14 cellular contexts compared by ENCODE assay signal in genomic region chr11:10489444-10489785, GRCh38. TPM values are rescaled to one million over a fixed set of nuclear protein-coding genes. Genes with fewer than 3 reads are reported as not detected.
DNase-seq lines count a peak whose midpoint lies in the region; ATAC-seq lines count a peak whose summit lies in the region.
"Had no signal": no experiment of that assay in that cellular context is flagged by ENCODE, and none has a peak within 500 bp of the region (broad histone marks: within the 10 kb centered on the region; RNA-seq: fewer than 3 reads in every experiment).

No MANE protein-coding gene starts in this region.

- peaks cover 19% of the 10 kb centered on the region for H3K4me1 ChIP-seq in SJCRH30

- POLR2A ChIA-PET in activated CD4-positive, alpha-beta T cell treated with anti-CD3 and anti-CD28 coated beads for 36 hours (lab: Charles Lee) = no interaction called here

- H3K27ac ChIP-seq in temporal lobe (ENCODE audit: low read depth, low read length) (peak overlapping the region; percentile 98), SJCRH30 (no peak overlapping the region)
- H3K27ac ChIP-seq: KMS-11 had no signal

- no peaks in the 10 kb centered on the region for H3K9me3 Mint-ChIP-seq in activated CD4-positive, alpha-beta T cell treated with anti-CD3 and anti-CD28 coated beads for 36 hours (ENCODE audit: low read depth)
- no peaks in the 10 kb centered on the region for H3K9me3 Mint-ChIP-seq in activated naive CD8-positive, alpha-beta T cell (ENCODE audit: low read depth)

- H3K9me3 ChIP-seq in SJCRH30 (replicated peaks) = 0 out of 2 replicates have a peak, but pooled peaks cover 4% of the 10 kb centered on the region

- H3K36me3 Mint-ChIP-seq in activated CD4-positive, alpha-beta T cell treated with anti-CD3 and anti-CD28 coated beads for 36 hours (ENCODE audit: low read depth) = peaks cover 30% of the 10 kb centered on the region
- H3K36me3 Mint-ChIP-seq in activated naive CD8-positive, alpha-beta T cell = peaks cover 12% of the 10 kb centered on the region

- peaks cover 39% of the 10 kb centered on the region for H3K36me3 ChIP-seq in SJCRH30

- peaks cover 24% of the 10 kb centered on the region for H3K4me1 Mint-ChIP-seq in activated CD4-positive, alpha-beta T cell treated with anti-CD3 and anti-CD28 coated beads for 36 hours
- peaks cover 13% of the 10 kb centered on the region for H3K4me1 Mint-ChIP-seq in activated naive CD8-positive, alpha-beta T cell (ENCODE audit: low read depth)

- no peaks in the 10 kb centered on the region for H3K27me3 Mint-ChIP-seq in activated CD4-positive, alpha-beta T cell treated with anti-CD3 and anti-CD28 coated beads for 36 hours
- H3K27me3 Mint-ChIP-seq in activated naive CD8-positive, alpha-beta T cell = no peaks in the 10 kb centered on the region

- H3K4me3 ChIP-seq in SJCRH30 = no peak overlapping the region

- H3K27me3 ChIP-seq in SJCRH30 = no peaks in the 10 kb centered on the region

- intact Hi-C loops in activated CD4-positive, alpha-beta T cell treated with anti-CD3 and anti-CD28 coated beads for 36 hours (cut with DNase I, micrococcal nuclease) = no loop called here

- CTCF ChIA-PET in activated CD4-positive, alpha-beta T cell treated with anti-CD3 and anti-CD28 coated beads for 36 hours (lab: Charles Lee) = interaction anchor here (0.6 to 1.9 kb wide), 4 partner anchors 18 to 196 kb away, joined by 3 to 5 read pairs (median 4); no protein-coding TSS in a partner anchor

- peak overlapping the region; percentile 74 for H3K27ac Mint-ChIP-seq in activated CD4-positive, alpha-beta T cell treated with anti-CD3 and anti-CD28 coated beads for 36 hours
- peak overlapping the region; percentile 78 for H3K27ac Mint-ChIP-seq in activated naive CD8-positive, alpha-beta T cell

- ATAC-seq in activated CD4-positive, alpha-beta T cell treated with anti-CD3 and anti-CD28 coated beads for 36 hours = no peak

- no peak overlapping the region for H3K4me3 Mint-ChIP-seq in activated CD4-positive, alpha-beta T cell treated with anti-CD3 and anti-CD28 coated beads for 36 hours
- no peak overlapping the region for H3K4me3 Mint-ChIP-seq in activated naive CD8-positive, alpha-beta T cell

- no peak for DNase-seq in activated CD4-positive, alpha-beta T cell treated with anti-CD3 and anti-CD28 coated beads for 36 hours
- DNase-seq in activated CD4-positive, alpha-beta T cell treated with anti-CD3 and anti-CD28 coated beads, Interleukin-2, amount 50 U/mL, for 1 hour = no peak
- peak; percentile 17 for DNase-seq in kidney tubule cell (ENCODE audit: low spot score)
- no peak for DNase-seq in AML-193 (lab: John Stamatoyannopoulos, UW)
- no peak for DNase-seq in SJCRH30
- no peak for DNase-seq in glomerular visceral epithelial cell (ENCODE audit: extremely low spot score)
- DNase-seq: 8988T; activated CD8-positive, alpha-beta memory T cell treated with anti-CD3 and anti-CD28 coated beads, Interleukin-2, amount 50 U/mL, for 4 hours; COR-L47; NCI-H2029; stimulated activated CD4-positive, alpha-beta T cell treated with anti-CD3 and anti-CD28 coated beads, Interleukin-4, amount 100 ng/mL, for 1 hour had no signal

RNA-seq across cellular contexts. Expression of gene AMPD3, which starts 34.4 kb away (rescaled TPM):
- total RNA-seq in activated CD4-positive, alpha-beta T cell treated with anti-CD3 and anti-CD28 coated beads for 36 hours = 10 to 100 TPM; 26.3 to 27.1 TPM
- total RNA-seq in temporal lobe = 0.98 TPM
- 14.7 and 14.9 TPM in 2 replicates for total RNA-seq in SJCRH30 (2014; rRNA removed; shearing (Covaris generic))

RNA-seq across cellular contexts. Expression of gene RNF141, which starts 51.6 kb away (rescaled TPM):
- 10 to 100 TPM; 12.5 to 17.8 TPM for total RNA-seq in activated CD4-positive, alpha-beta T cell treated with anti-CD3 and anti-CD28 coated beads for 36 hours
- total RNA-seq in temporal lobe = 64.7 TPM
- total RNA-seq in SJCRH30 (2014; rRNA removed; shearing (Covaris generic)) = 12.6 and 13.9 TPM in 2 replicates
